In genomic region chrX:33218819-33219218, GRCh38 we compare ENCODE assay signal across 19 cellular contexts. TPM values are rescaled to one million over a fixed set of nuclear protein-coding genes. Genes with fewer than 3 reads are reported as not detected.
DNase-seq lines count a peak whose midpoint lies in the region; ATAC-seq, FAIRE-seq and TF ChIP-seq lines count a peak whose summit lies in the region.
"Had no signal": no experiment of that assay in that cellular context is flagged by ENCODE, and none has a peak within 500 bp of the region (broad histone marks: within the 10 kb centered on the region; RNA-seq: fewer than 3 reads in every experiment).

No MANE protein-coding gene starts in this region.

- H3K4me1 ChIP-seq in HepG2 (ENCODE audit: insufficient read depth, low read length), result no peaks in the 10 kb centered on the region
- H3K4me1 ChIP-seq in right lobe of liver, result no peaks in the 10 kb centered on the region
- H3K4me1 ChIP-seq in K562 (replicated peaks in 1 of 2; ENCODE audit: control insufficient read depth in 2 of 2, insufficient read depth in 2 of 2, low read length in 2 of 2), result no peaks in the 10 kb centered on the region
- H3K4me1 ChIP-seq: A549; BLaER1 treated with 17β-estradiol and CSF1 and Interleukin-3, amounts not matched to agents 10 nM and 100 nM; Caco-2 had no signal

- H3K27me3 ChIP-seq in HepG2 (ENCODE audit: control insufficient read depth in 1 of 2, insufficient read depth in 2 of 2, low read length in 2 of 2), result no peaks in the 10 kb centered on the region
- peaks cover 0 to 5% of the 10 kb centered on the region in 2 donors for H3K27me3 ChIP-seq in right lobe of liver
- H3K27me3 ChIP-seq in K562 (ENCODE audit: control insufficient read depth in 2 of 2, insufficient read depth in 2 of 2, low read length in 2 of 2), result no peaks in the 10 kb centered on the region
- H3K27me3 ChIP-seq in brain microvascular endothelial cell (replicated peaks), result no peaks in the 10 kb centered on the region

- no TSS peak for BruUV-seq in HepG2 (replicated peaks; lab: Mats Ljungman, UMichigan)
- BruUV-seq in K562 (replicated peaks; lab: Mats Ljungman, UMichigan), result no TSS peak

- TF ChIP-seq POLR2A in HepG2 (IDR thresholded peaks at IDR 0.05; ENCODE audit: insufficient read depth in 1 of 2, low read depth in 2 of 2, low read length in 2 of 2) (no peak), right lobe of liver (IDR thresholded peaks at IDR 0.05) (no peak), K562 (conservative IDR thresholded peaks at IDR 0.05) (no peak)

- no peak overlapping the region for H3K9ac ChIP-seq in HepG2 (ENCODE audit: insufficient read depth, low read depth, low read length)
- no peak overlapping the region for H3K9ac ChIP-seq in K562 (ENCODE audit: insufficient read depth in 1 of 2, low read depth in 2 of 2, low read length in 2 of 2)
- H3K9ac ChIP-seq: BLaER1 treated with 17β-estradiol and CSF1 and Interleukin-3, amounts not matched to agents 10 nM and 100 nM had no signal

- TF ChIP-seq EP300 in HepG2 (IDR thresholded peaks at IDR 0.05; ENCODE audit: low read depth in 2 of 2, low read length in 2 of 2), result no peak
- TF ChIP-seq EP300 in HepG2 (CRISPR knock-in tag; IDR thresholded peaks at IDR 0.05; ENCODE audit: borderline replicate concordance), result no peak
- no peak for TF ChIP-seq EP300 in K562 (IDR thresholded peaks at IDR 0.05; ENCODE audit: low read length)

- POLR2A ChIA-PET in HepG2 (lab: Yijun Ruan, JAX) (no interaction called here), K562 (lab: Yijun Ruan, JAX) (no interaction called here)

- H4K20me1 ChIP-seq in HepG2 (ENCODE audit: insufficient read depth, low read length) (no peaks in the 10 kb centered on the region), K562 (replicated peaks; ENCODE audit: control insufficient read depth, insufficient read depth, low read length) (no peaks in the 10 kb centered on the region)
- H4K20me1 ChIP-seq: BLaER1 treated with 17β-estradiol and CSF1 and Interleukin-3, amounts not matched to agents 10 nM and 100 nM had no signal

- intact Hi-C loops in HepG2 (cut with micrococcal nuclease; ENCODE audit: unreplicated experiment), result no loop called here
- intact Hi-C loops in right lobe of liver (cut with DNase I), result no loop called here
- intact Hi-C loops in K562 (cut with micrococcal nuclease), result no loop called here

- H3K27ac ChIP-seq in HepG2 (ENCODE audit: extremely low read length, insufficient read depth, low read length) (no peak overlapping the region), right lobe of liver (no peak overlapping the region), K562 (ENCODE audit: extremely low read depth, low read depth, low read length) (no peak overlapping the region), brain microvascular endothelial cell (no peak overlapping the region)
- H3K27ac ChIP-seq: 22Rv1; A549; BLaER1 treated with 17β-estradiol and CSF1 and Interleukin-3, amounts not matched to agents 10 nM and 100 nM; C4-2B had no signal

- WGBS in HepG2 (ENCODE audit: low lambda C conversion rate), result 2% methylated on average over 4 of the region's 4 CpGs
- 27% methylated on average over 4 of the region's 4 CpGs for WGBS in right lobe of liver (ENCODE audit: insufficient coverage, low coverage, low lambda C conversion rate, missing lambda C conversion rate)
- WGBS in K562 (ENCODE audit: insufficient coverage, low coverage, missing lambda C conversion rate), result 0% methylated on average over 4 of the region's 4 CpGs

- in situ Hi-C loops in HepG2 (cut with HindIII; ENCODE audit: extremely low pct_ligation_motif_present, low pct_unique_long_range_greater_than_20kb), result no loop called here
- in situ Hi-C loops in K562 (cut with MboI), result no loop called here
- in situ Hi-C loops in brain microvascular endothelial cell (cut with HindIII; ENCODE audit: low pct_ligation_motif_present, low sequenced_read_pairs), result no loop called here

- DNase-seq in HepG2 (ENCODE audit: low spot score) (no peak), right lobe of liver (no peak), K562 (ENCODE audit: extremely low read depth in 1 of 4, low spot score in 3 of 4) (no peak), brain microvascular endothelial cell (no peak)
- DNase-seq: AML-193; Caco-2; Calu3; CD4-positive, alpha-beta T cell; CD8-positive, alpha-beta T cell; DMS79 treated with DMSO at 0.1 percent for 48 hours; GF-D8 had no signal

- FAIRE-seq in HepG2 (lab: Jason Lieb, UNC) (no peak), K562 (lab: Jason Lieb, UNC) (no peak)
- FAIRE-seq: A549, G401.6, GM12892, GM18507 had no signal

- H3K4me2 ChIP-seq in HepG2 (ENCODE audit: low read depth, low read length) (no peak overlapping the region), K562 (ENCODE audit: insufficient read depth, low read length) (no peak overlapping the region)
- H3K4me2 ChIP-seq: A549; BLaER1 treated with 17β-estradiol and CSF1 and Interleukin-3, amounts not matched to agents 10 nM and 100 nM had no signal

- no peak for ATAC-seq in HepG2
- no peak for ATAC-seq in right lobe of liver
- ATAC-seq in K562, result no peak
- ATAC-seq in GM21367 (IDR thresholded peaks at IDR 0.05; ENCODE audit: unreplicated experiment), result no peak
- ATAC-seq: A549; CD8-positive, alpha-beta T cell had no signal

- no peaks in the 10 kb centered on the region for H3K9me1 ChIP-seq in K562 (ENCODE audit: control insufficient read depth, insufficient read depth, low read length)

- H3K36me3 ChIP-seq in HepG2 (replicated peaks in 1 of 2; ENCODE audit: control insufficient read depth in 1 of 2, insufficient read depth in 2 of 2, low read length in 2 of 2) (no peaks in the 10 kb centered on the region), right lobe of liver (no peaks in the 10 kb centered on the region), K562 (ENCODE audit: control insufficient read depth, insufficient read depth, low read length) (no peaks in the 10 kb centered on the region), brain microvascular endothelial cell (replicated peaks) (no peaks in the 10 kb centered on the region)
- H3K36me3 ChIP-seq: BLaER1 treated with 17β-estradiol and CSF1 and Interleukin-3, amounts not matched to agents 10 nM and 100 nM had no signal

- H3K4me3 ChIP-seq in HepG2 (replicated peaks in 1 of 3; ENCODE audit: insufficient read depth in 1 of 3, low read depth in 2 of 3, low read length in 3 of 3) (no peak overlapping the region), right lobe of liver (no peak overlapping the region), K562 (no peak overlapping the region), brain microvascular endothelial cell (ENCODE audit: low read depth, low read length) (no peak overlapping the region)
- H3K4me3 ChIP-seq: A549; BLaER1 treated with 17β-estradiol and CSF1 and Interleukin-3, amounts not matched to agents 10 nM and 100 nM had no signal

- H3K79me2 ChIP-seq in HepG2 (ENCODE audit: insufficient read depth, low read length) (no peaks in the 10 kb centered on the region), K562 (ENCODE audit: control insufficient read depth, insufficient read depth, low read length) (no peaks in the 10 kb centered on the region)

- TF ChIP-seq RAD21 in HepG2 (CRISPR knock-in tag; IDR thresholded peaks at IDR 0.05) (no peak), K562 (CRISPR knock-in tag; conservative IDR thresholded peaks at IDR 0.05 in 1 of 2, IDR thresholded peaks at IDR 0.05 in 1 of 2) (no peak)

- CTCF ChIA-PET in HepG2 (lab: Yijun Ruan, JAX; ENCODE audit: low intra/inter-chr PET ratio, low total read pairs), result no interaction called here
- CTCF ChIA-PET in K562 (lab: Yijun Ruan, JAX; ENCODE audit: low intra/inter-chr PET ratio), result no interaction called here

- TF ChIP-seq CTCF in HepG2 (CRISPR knock-in tag; IDR thresholded peaks at IDR 0.05) (no peak), right lobe of liver (IDR thresholded peaks at IDR 0.05) (no peak), K562 (IDR thresholded peaks at IDR 0.05 in 2 of 3, conservative IDR thresholded peaks at IDR 0.05 in 1 of 3; ENCODE audit: insufficient read depth in 2 of 3, low read depth in 1 of 3, low read length in 3 of 3) (no peak), brain microvascular endothelial cell (IDR thresholded peaks at IDR 0.05; ENCODE audit: low read depth, low read length, missing control alignments) (no peak)

- H2AFZ ChIP-seq in HepG2 (ENCODE audit: low read length) (no peak overlapping the region), K562 (ENCODE audit: low read depth, low read length) (no peak overlapping the region)

- H3K9me3 ChIP-seq in HepG2 (ENCODE audit: low read length), result no peaks in the 10 kb centered on the region
- no peaks in the 10 kb centered on the region for H3K9me3 ChIP-seq in right lobe of liver
- no peaks in the 10 kb centered on the region for H3K9me3 ChIP-seq in K562 (replicated peaks; ENCODE audit: control insufficient read depth, insufficient read depth, low read depth, low read length)
- H3K9me3 ChIP-seq: A549, Caco-2 had no signal

RNA-seq across cellular contexts. Expression of gene DMD, which starts 7.5 kb away (rescaled TPM):
- total RNA-seq in HepG2 (2016; rRNA removed; fragmentation: Illumina TruSeq; extraction: Trizol) (25.9 and 35.6 TPM in 2 replicates), right lobe of liver (10 to 100 TPM; 18.7 to 43.4 (median 32.9) TPM), K562 (2014; rRNA removed) (17.3 and 20.4 TPM in 2 replicates), K562 (2014; rRNA removed; fragmentation: Illumina TruSeq; extraction: Trizol) (11.8 and 14.3 TPM in 2 replicates), K562 (2015; rRNA removed; fragmentation: Illumina TruSeq; extraction: Trizol) (9.7 and 10.1 TPM in 2 replicates), K562 (2021) (11.7 and 11.8 TPM in 2 replicates)
- total RNA-seq in HepG2 (2016; cell fraction: cytosol; rRNA removed; fragmentation: Illumina TruSeq; extraction: Trizol; ENCODE audit: low read depth), result 8.6 and 9.1 TPM in 2 replicates
- total RNA-seq in HepG2 (2016; cell fraction: insoluble cytoplasmic fraction; rRNA removed; fragmentation: Illumina TruSeq; extraction: Trizol), result 24.0 and 30.4 TPM in 2 replicates
- 13.6 and 15.7 TPM in 2 replicates for total RNA-seq in HepG2 (2016; cell fraction: membrane; rRNA removed; fragmentation: Illumina TruSeq; extraction: Trizol)
- total RNA-seq in HepG2 (2016; cell fraction: nucleus; rRNA removed; fragmentation: Illumina TruSeq; extraction: Trizol), result 36.3 and 38.0 TPM in 2 replicates
- polyA plus RNA-seq in HepG2 (2011; rRNA removed) (15.4 and 17.6 TPM in 2 replicates), K562 (2011; rRNA removed) (4.9 and 13.9 TPM in 2 replicates), K562 (2014; fragmentation: Illumina TruSeq; extraction: Trizol) (9.0 and 10.2 TPM in 2 replicates), K562 (2014; fragmentation: Nextera tagmentation; extraction: Ambion mirVana) (1 to 10 TPM; 3.8 to 4.6 TPM), K562 (2014; rRNA removed) (5.1 and 11.4 TPM in 2 replicates)
- polyA plus RNA-seq in HepG2 (2011; cell fraction: cytosol; rRNA removed), result 8.6 and 8.8 TPM in 2 replicates
- polyA plus RNA-seq in HepG2 (2011; cell fraction: nucleus; rRNA removed), result 16.1 and 18.7 TPM in 2 replicates
- 7.9 and 10.2 TPM in 2 replicates for polyA plus RNA-seq in HepG2 (2012)
- polyA plus RNA-seq in HepG2 (2016; cell fraction: cytosol; fragmentation: Illumina TruSeq; extraction: Trizol; ENCODE audit: low read depth), result 1.8 and 2.0 TPM in 2 replicates
- 28.7 and 32.8 TPM in 2 replicates for polyA plus RNA-seq in HepG2 (2016; cell fraction: insoluble cytoplasmic fraction; fragmentation: Illumina TruSeq; extraction: Trizol; ENCODE audit: low read depth)
- 4.4 and 5.4 TPM in 2 replicates for polyA plus RNA-seq in HepG2 (2016; cell fraction: membrane; fragmentation: Illumina TruSeq; extraction: Trizol; ENCODE audit: low read depth)
- 26.6 and 26.9 TPM in 2 replicates for polyA plus RNA-seq in HepG2 (2016; cell fraction: nucleus; fragmentation: Illumina TruSeq; extraction: Trizol; ENCODE audit: insufficient read depth, low read depth)
- polyA minus RNA-seq in HepG2 (2011; rRNA and poly(A)+ RNA removed; ENCODE audit: low replicate concordance), result 27.0 and 30.1 TPM in 2 replicates
- polyA minus RNA-seq in HepG2 (2011; cell fraction: cytosol; rRNA and poly(A)+ RNA removed), result 9.6 and 11.5 TPM in 2 replicates
- 54.5 and 60.7 TPM in 2 replicates for polyA minus RNA-seq in HepG2 (2011; cell fraction: nucleus; rRNA and poly(A)+ RNA removed)
- total RNA-seq in K562 (2011; cell fraction: chromatin; rRNA removed; ENCODE audit: low replicate concordance), result 64.1 and 132 TPM in 2 replicates
- total RNA-seq in K562 (2011; cell fraction: nucleolus; rRNA removed), result 13.2 and 20.1 TPM in 2 replicates
- 38.9 and 42.7 TPM in 2 replicates for total RNA-seq in K562 (2011; cell fraction: nucleoplasm; rRNA removed)
- polyA plus RNA-seq in K562 (2011; cell fraction: cytosol; rRNA removed), result 4.7 and 7.6 TPM in 2 replicates
- 12.4 and 23.1 TPM in 2 replicates for polyA plus RNA-seq in K562 (2011; cell fraction: nucleus; rRNA removed)
- 6.2 and 11.1 TPM in 2 replicates for polyA plus RNA-seq in K562 (2012)
- polyA minus RNA-seq in K562 (2011; rRNA and poly(A)+ RNA removed), result 26.4 and 58.1 TPM in 2 replicates
- 2.3 and 15.0 TPM in 2 replicates for polyA minus RNA-seq in K562 (2011; cell fraction: cytosol; rRNA and poly(A)+ RNA removed)
- 16.2 and 22.2 TPM in 2 replicates for polyA minus RNA-seq in K562 (2011; cell fraction: nucleus; rRNA and poly(A)+ RNA removed)

Comparison
In these comparisons a context has a peak if more than half of its experiments do, and no peak if none do; other contexts are left out.
1. Of the 241 proteins assayed by ChIP-seq in both HepG2 and K562: peak only in HepG2: MAFF; only in K562: none; in both: none; in neither: 239; mixed calls (peak in some experiments, not most) for 1.